ENCODE assay signal across 8 cellular contexts in genomic region chr16:3880623-3881498, GRCh38.
A peak's percentile ranks its signal among the peaks of the same experiment; 100 is the strongest.
DNase-seq lines count a peak whose midpoint lies in the region; ATAC-seq, FAIRE-seq and TF ChIP-seq lines count a peak whose summit lies in the region.

Gene CREBBP (minus strand): TSS chr16:3880713. CDS start chr16:3879916, 797 bp downstream.

- TF ChIP-seq CTCF in retinal pigment epithelial cell (conservative IDR thresholded peaks at IDR 0.05; ENCODE audit: low read depth, low read length) = no peak

- peak within 1 kb of the TSS; percentile 71 for H3K4me3 ChIP-seq in retinal pigment epithelial cell (ENCODE audit: low read length)

- DNase-seq in GM18507 (ENCODE audit: extremely low spot score, insufficient read length, low read depth) = peak; percentile 80
- peak; percentile 18 for DNase-seq in NCI-H2029 treated with DMSO at 0.1 percent for 48 hours (lab: John Stamatoyannopoulos, UW)
- peak; percentile 88 for DNase-seq in T1000 (lab: John Stamatoyannopoulos, UW)
- DNase-seq in astrocyte of the hippocampus (ENCODE audit: low read depth, low spot score) = peak; percentile 96
- DNase-seq in hippocampal formation (lab: John Stamatoyannopoulos, UW) = peak; percentile 77 to 80
- peak; percentile 34 for DNase-seq in retinal pigment epithelial cell (ENCODE audit: low read depth)

- ATAC-seq in HG02973 (IDR thresholded peaks at IDR 0.05; ENCODE audit: unreplicated experiment) (peak; percentile 75), GM21786 (IDR thresholded peaks at IDR 0.05; ENCODE audit: unreplicated experiment) (no peak)

- peak; percentile 77 for FAIRE-seq in GM18507 (lab: Jason Lieb, UNC)

Comparison
In these comparisons a context has a peak if more than half of its experiments do, and no peak if none do; other contexts are left out.
1. DNase-seq: peak in every context shown above with its lines; median percentile 96 in astrocyte of the hippocampus; 88 in T1000; 80 in GM18507; 78 in hippocampal formation; 34 in retinal pigment epithelial cell; 18 in NCI-H2029 treated with DMSO at 0.1 percent for 48 hours.